ENCODE assay signal across 8 cellular contexts in the genomic region with DNA sequence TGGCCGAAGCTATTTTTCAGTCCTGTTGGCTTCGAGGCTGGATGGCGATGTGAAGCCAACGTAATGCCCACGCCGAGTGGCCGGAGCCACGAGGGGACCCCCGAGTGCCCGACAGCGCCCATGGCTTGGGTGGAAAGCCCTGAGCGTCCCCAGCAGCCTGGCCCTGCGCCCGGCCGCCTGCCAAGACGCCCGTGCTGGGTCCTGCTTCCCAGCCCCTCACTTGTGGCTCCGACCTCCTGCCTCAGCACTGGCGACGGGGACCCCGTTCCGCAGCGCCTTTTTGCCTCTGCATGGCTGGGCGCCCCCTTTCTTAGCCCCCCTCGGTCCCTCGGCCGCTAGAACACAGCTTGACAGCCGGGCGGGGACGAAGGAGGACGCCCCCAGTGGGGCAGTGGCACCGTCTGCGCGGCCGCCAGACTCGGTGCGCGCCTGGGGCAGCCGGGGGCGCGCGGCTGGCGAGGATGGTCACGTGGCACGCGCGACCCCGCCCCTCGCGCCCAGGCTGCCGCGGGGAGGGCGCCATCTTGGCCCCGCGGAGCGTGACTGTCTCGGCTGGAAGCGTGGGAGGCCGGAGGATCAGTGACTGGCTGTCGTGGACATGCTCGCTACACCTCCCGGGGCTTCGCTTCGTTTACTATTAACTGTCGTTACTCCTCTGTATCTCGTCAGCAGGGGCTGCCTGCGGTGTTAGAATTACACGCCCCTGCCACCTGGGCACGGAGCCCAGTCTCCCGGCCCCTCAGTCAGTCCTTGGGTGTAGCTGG. TPM values are rescaled to one million over a fixed set of nuclear protein-coding genes. Genes with fewer than 3 reads are reported as not detected.
DNase-seq lines count a peak whose midpoint lies in the region; ATAC-seq, FAIRE-seq and TF ChIP-seq lines count a peak whose summit lies in the region.

No MANE protein-coding gene starts in this region.

- DNase-seq in D341Med (ENCODE audit: low spot score), result peak; percentile 96
- DNase-seq in HUDEP-2 (lab: John Stamatoyannopoulos, UW; ENCODE audit: unreplicated experiment in 76 of 76), result peak in 69 of 76 experiments; percentile 12 to 83 (median 70)
- DNase-seq in RWPE1 (ENCODE audit: low spot score), result peak; percentile 77
- peak; percentile 42 to 72 (median 52) for DNase-seq in activated naive CD4-positive, alpha-beta T cell (lab: John Stamatoyannopoulos, UW)
- peak; percentile 86 to 90 for DNase-seq in frontal cortex (ENCODE audit: low spot score in 2 of 2)
- DNase-seq in superior temporal gyrus (ENCODE audit: extremely low spot score), result peak; percentile 84

- peaks cover 15 to 24% of the 10 kb centered on the region in 2 experiments for H3K4me1 ChIP-seq in neutrophil (ENCODE audit: control insufficient read depth in 1 of 2, insufficient read depth in 1 of 2, low read depth in 1 of 2, low read length in 1 of 2)

- POLR2A ChIA-PET in RWPE1 (lab: Yijun Ruan, JAX; ENCODE audit: low non-redundant PET), result interaction anchor here (0.7 to 1.0 kb wide), 2 partner anchors 117 to 138 kb away, joined by 3 read pairs; a partner anchor contains a TSS

- CTCF ChIA-PET in RWPE1 (lab: Yijun Ruan, JAX), result interaction anchor here (0.6 to 1.1 kb wide), 4 partner anchors 9 to 725 kb away, joined by 3 to 4 read pairs (median 3); no protein-coding TSS in a partner anchor

- H3K9me3 ChIP-seq in neutrophil, result no peaks in the 10 kb centered on the region

- TF ChIP-seq CTCF in RWPE1 (conservative IDR thresholded peaks at IDR 0.05; ENCODE audit: low read depth) (peak; percentile 35), neutrophil (IDR thresholded peaks at IDR 0.05) (no peak)

- FAIRE-seq in frontal cortex (lab: Jason Lieb, UNC), result no peak

- peak; percentile 76 for ATAC-seq in GM21390 (IDR thresholded peaks at IDR 0.05; ENCODE audit: unreplicated experiment)

- H3K36me3 ChIP-seq in neutrophil, result no peaks in the 10 kb centered on the region

- peak overlapping the region; percentile 85 for H3K27ac ChIP-seq in RWPE1
- H3K27ac ChIP-seq in neutrophil, result no peak overlapping the region

- H3K27me3 ChIP-seq in neutrophil, result peaks cover 76% of the 10 kb centered on the region

- peak overlapping the region; percentile 64 to 84 for H3K4me3 ChIP-seq in neutrophil (ENCODE audit: low read depth in 1 of 2, low read length in 1 of 2)

RNA-seq across cellular contexts. Expression of a gene that starts 0.6 kb away (rescaled TPM):
- total RNA-seq in frontal cortex, result 31.4 TPM

RNA-seq across cellular contexts. Expression of a gene that starts 13.2 kb away (rescaled TPM):
- total RNA-seq in frontal cortex, result 30.2 TPM
